ENCODE assay signal across 15 cellular contexts in the genomic region with DNA sequence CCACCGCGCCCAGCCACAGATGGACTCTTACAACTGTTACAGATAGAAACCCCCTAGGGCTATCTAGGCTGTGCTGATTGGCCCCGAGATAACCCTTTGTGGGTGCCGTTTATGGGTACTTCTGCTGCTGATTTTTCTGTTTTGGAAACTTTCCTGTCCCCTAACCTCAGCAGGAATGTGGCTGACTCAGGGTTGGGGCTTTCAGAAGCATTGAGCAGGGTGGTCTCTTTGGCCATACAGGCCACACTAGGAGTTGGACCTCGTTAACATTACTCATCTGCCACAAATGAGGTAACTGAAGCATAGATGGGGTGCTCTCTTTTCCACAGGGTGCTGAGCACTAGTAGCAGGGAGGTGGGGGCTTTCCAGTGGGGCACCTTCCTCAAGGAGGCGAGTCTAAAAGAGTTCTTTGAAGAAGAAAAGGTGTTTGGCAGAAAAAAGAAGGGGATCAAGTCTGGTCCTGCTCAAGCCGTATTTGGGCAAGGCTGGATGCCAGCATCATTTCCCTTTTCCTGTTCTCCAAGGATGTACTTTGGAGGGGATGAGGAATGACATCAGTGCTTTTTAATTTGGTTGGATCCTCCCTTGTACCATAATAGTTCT. TPM values are rescaled to one million over a fixed set of nuclear protein-coding genes. Genes with fewer than 3 reads are reported as not detected.
DNase-seq lines count a peak whose midpoint lies in the region; ATAC-seq and TF ChIP-seq lines count a peak whose summit lies in the region.
"Had no signal": no experiment of that assay in that cellular context is flagged by ENCODE, and none has a peak within 500 bp of the region (broad histone marks: within the 10 kb centered on the region; RNA-seq: fewer than 3 reads in every experiment).

No MANE protein-coding gene starts in this region.

- H3K27ac Mint-ChIP-seq in T-helper 1 cell treated with Interleukin-12 subunit alpha and Interleukin-12 subunit beta and Interleukin-4 antibody, amounts not matched to agents 30 μg/mL and 1 μg/mL, for 36 hours = peak overlapping the region; percentile 89
- H3K27ac Mint-ChIP-seq in osteocyte (ENCODE audit: unreplicated experiment) = no peak overlapping the region

- TF ChIP-seq CTCF in RWPE1 (conservative IDR thresholded peaks at IDR 0.05; ENCODE audit: low read depth) (no peak), osteocyte (IDR thresholded peaks at IDR 0.05) (no peak)

- POLR2A ChIA-PET in RWPE1 (lab: Yijun Ruan, JAX; ENCODE audit: low non-redundant PET) = no interaction called here

- ATAC-seq in HG02938 (IDR thresholded peaks at IDR 0.05; ENCODE audit: unreplicated experiment) = no peak

- peak overlapping the region; percentile 78 for H3K4me3 Mint-ChIP-seq in T-helper 1 cell treated with Interleukin-12 subunit alpha and Interleukin-12 subunit beta and Interleukin-4 antibody, amounts not matched to agents 30 μg/mL and 1 μg/mL, for 36 hours
- no peak overlapping the region for H3K4me3 Mint-ChIP-seq in osteocyte (ENCODE audit: unreplicated experiment)

- peak overlapping the region; percentile 92 for H3K27ac ChIP-seq in RWPE1
- H3K27ac ChIP-seq: 22Rv1, parathyroid adenoma, suprapubic skin had no signal

- peaks cover 55% of the 10 kb centered on the region for H3K4me1 Mint-ChIP-seq in T-helper 1 cell treated with Interleukin-12 subunit alpha and Interleukin-12 subunit beta and Interleukin-4 antibody, amounts not matched to agents 30 μg/mL and 1 μg/mL, for 36 hours (ENCODE audit: low read depth)
- peaks cover 9% of the 10 kb centered on the region for H3K4me1 Mint-ChIP-seq in osteocyte (ENCODE audit: unreplicated experiment)

- CTCF ChIA-PET in RWPE1 (lab: Yijun Ruan, JAX) = interaction anchor here (0.8 kb wide), 1 partner anchor 8 kb away, joined by 4 read pairs; no protein-coding TSS in a partner anchor

- no peaks in the 10 kb centered on the region for H3K9me3 Mint-ChIP-seq in T-helper 1 cell treated with Interleukin-12 subunit alpha and Interleukin-12 subunit beta and Interleukin-4 antibody, amounts not matched to agents 30 μg/mL and 1 μg/mL, for 36 hours
- no peaks in the 10 kb centered on the region for H3K9me3 Mint-ChIP-seq in osteocyte (ENCODE audit: unreplicated experiment)

- no peaks in the 10 kb centered on the region for H3K27me3 Mint-ChIP-seq in T-helper 1 cell treated with Interleukin-12 subunit alpha and Interleukin-12 subunit beta and Interleukin-4 antibody, amounts not matched to agents 30 μg/mL and 1 μg/mL, for 36 hours (ENCODE audit: low read depth)
- H3K27me3 Mint-ChIP-seq in osteocyte (ENCODE audit: unreplicated experiment) = no peaks in the 10 kb centered on the region

- H3K36me3 Mint-ChIP-seq in T-helper 1 cell treated with Interleukin-12 subunit alpha and Interleukin-12 subunit beta and Interleukin-4 antibody, amounts not matched to agents 30 μg/mL and 1 μg/mL, for 36 hours (ENCODE audit: low read depth) = peaks cover 79% of the 10 kb centered on the region
- H3K36me3 Mint-ChIP-seq in osteocyte (ENCODE audit: unreplicated experiment) = peaks cover 68% of the 10 kb centered on the region

- DNase-seq in T-helper 1 cell (no peak), RWPE1 (ENCODE audit: low spot score) (peak; percentile 64), astrocyte of the hippocampus (ENCODE audit: low read depth, low spot score) (peak; percentile 62), osteocyte (ENCODE audit: extremely low spot score, unreplicated experiment) (peak; percentile 56), retina (no peak), HK-2 (ENCODE audit: unreplicated experiment) (no peak)
- DNase-seq: NCI-H1417 treated with DMSO at 0.1 percent for 48 hours, NCI-H748 treated with DMSO at 0.1 percent for 48 hours had no signal

RNA-seq across cellular contexts. Expression of gene ZSCAN25, which starts 6.4 kb away (rescaled TPM):
- total RNA-seq in osteocyte = 19.6 and 20.7 TPM in 2 replicates

RNA-seq across cellular contexts. Expression of gene TMEM225B, which starts 25.1 kb away (rescaled TPM):
- total RNA-seq in osteocyte = 1.1 and 1.6 TPM in 2 replicates
- total RNA-seq: HT1080, lung microvascular endothelial cell had no signal

RNA-seq across cellular contexts. Expression of gene CYP3A5, which starts 56.6 kb away (rescaled TPM):
- total RNA-seq in osteocyte = not detected in 2 replicates
- total RNA-seq: lung microvascular endothelial cell had no signal

Comparison
In these comparisons a context has a peak if more than half of its experiments do, and no peak if none do; other contexts are left out.
1. DNase-seq: peak in RWPE1 (single experiment), astrocyte of the hippocampus (single experiment) and osteocyte (single experiment); none in T-helper 1 cell (0 of 5), retina (single experiment) and HK-2 (single experiment).